24 cellular contexts compared by ENCODE assay signal in genomic region chr2:213691351-213691750, GRCh38.
"Had no signal": no experiment of that assay in that cellular context is flagged by ENCODE, and none has a peak within 500 bp of the region (broad histone marks: within the 10 kb centered on the region; RNA-seq: fewer than 3 reads in every experiment).

No MANE protein-coding gene starts in this region.

- H3K27me3 ChIP-seq: breast epithelium, Peyer's patch, SJSA1 had no signal

- H3K9me3 ChIP-seq: Peyer's patch had no signal

- H3K4me3 ChIP-seq: breast epithelium, Peyer's patch, SJSA1 had no signal

- ATAC-seq: activated CD8-positive, alpha-beta memory T cell treated with anti-CD3 and anti-CD28 coated beads, Interleukin-2, amount 10 ng/mL, durations not matched to agents 7 days and 5 days; SK-N-SH treated with all-trans-retinoic acid at 6 μM for 48 hours; T-helper 17 cell had no signal

- DNase-seq: activated B cell treated with CpG ODN at 0.5 μM for 24 hours; activated CD4-positive, alpha-beta T cell treated with anti-CD3 and anti-CD28 coated beads for 1 hour; activated CD4-positive, alpha-beta T cell treated with anti-CD3 and anti-CD28 coated beads, Interleukin-2, amount 10 ng/mL, durations not matched to agents 24 days and 14 days; activated CD4-positive, alpha-beta T cell treated with anti-CD3 and anti-CD28 coated beads, Interleukin-2, amount 50 U/mL, for 48 hours; activated CD8-positive, alpha-beta memory T cell treated with anti-CD3 and anti-CD28 coated beads, Interleukin-2, amount 10 ng/mL, durations not matched to agents 7 days and 5 days; activated effector memory CD4-positive, alpha-beta T cell treated with Interleukin-2 at 50 U/mL for 16 hours; activated naive CD4-positive, alpha-beta T cell; activated T-cell treated with anti-CD3 and anti-CD28 coated beads, Interleukin-2, amount 50 U/mL, for 24 hours; aorta; central memory CD4-positive, alpha-beta T cell; NCI-H1092 treated with DMSO at 0.1 percent for 48 hours; NCI-H1417 treated with DMSO at 0.1 percent for 48 hours; NCI-H1694; NCI-H2029 treated with DMSO at 0.1 percent for 48 hours; NCI-H510A treated with DMSO at 0.1 percent for 48 hours; NCI-H69; Peyer's patch; SHP77; T-helper 17 cell; T-helper 9 cell had no signal

- H3K4me1 ChIP-seq: breast epithelium, Peyer's patch, SJSA1 had no signal

- H3K27ac ChIP-seq: breast epithelium, Peyer's patch, RWPE1, SJSA1 had no signal

- H3K36me3 ChIP-seq: breast epithelium, Peyer's patch, SJSA1 had no signal
